In genomic region chr20:3010985-3011723, GRCh38 we compare ENCODE assay signal across 12 cellular contexts. TPM values are rescaled to one million over a fixed set of nuclear protein-coding genes. Genes with fewer than 3 reads are reported as not detected.
A peak's percentile ranks its signal among the peaks of the same experiment; 100 is the strongest.
DNase-seq lines count a peak whose midpoint lies in the region; ATAC-seq and TF ChIP-seq lines count a peak whose summit lies in the region.
"Had no signal": no experiment of that assay in that cellular context is flagged by ENCODE, and none has a peak within 500 bp of the region (broad histone marks: within the 10 kb centered on the region; RNA-seq: fewer than 3 reads in every experiment).

No MANE protein-coding gene starts in this region.

- no peaks in the 10 kb centered on the region for H3K27me3 Mint-ChIP-seq in T-helper 17 cell

- peak overlapping the region; percentile 67 for H3K27ac Mint-ChIP-seq in T-helper 17 cell

- no peak for TF ChIP-seq CTCF in GM13977 (IDR thresholded peaks at IDR 0.05; ENCODE audit: extremely low read depth, insufficient read depth, missing control alignments)

- ATAC-seq in T-helper 17 cell = no peak
- no peak for ATAC-seq in GM19463 (IDR thresholded peaks at IDR 0.05; ENCODE audit: unreplicated experiment)

- DNase-seq in ACHN (peak; percentile 32), Daoy (ENCODE audit: low read depth) (peak; percentile 9), T-helper 17 cell (no peak), fibroblast of peridontal ligament (ENCODE audit: extremely low read depth) (peak; percentile 27), GM13977 (ENCODE audit: low spot score) (no peak), NOMO-1 treated with dmso at 0.1 percent for 144 hours (lab: John Stamatoyannopoulos, UW; ENCODE audit: unreplicated experiment) (no peak)
- DNase-seq in stimulated activated naive CD4-positive, alpha-beta T cell treated with Interleukin-2 at 50 U/mL for 16 hours (lab: John Stamatoyannopoulos, UW) = no peak
- DNase-seq: DND-41, mesendoderm had no signal

- H3K4me1 Mint-ChIP-seq in T-helper 17 cell = peaks cover 15% of the 10 kb centered on the region

- in situ Hi-C loops in ACHN (cut with HindIII; ENCODE audit: low pct_ligation_motif_present, low pct_unique_long_range_greater_than_20kb, low sequenced_read_pairs) = no loop called here
- in situ Hi-C loops in GM13977 (cut with MboI; ENCODE audit: low pct_unique_long_range_greater_than_20kb, low sequenced_read_pairs, unreplicated experiment) = no loop called here

- no peaks in the 10 kb centered on the region for H3K9me3 ChIP-seq in T-helper 17 cell (ENCODE audit: control insufficient read depth, low read length, poor library complexity, severe bottlenecking)

- H3K36me3 Mint-ChIP-seq in T-helper 17 cell (ENCODE audit: low read depth) = peaks cover 18% of the 10 kb centered on the region

- H3K4me3 Mint-ChIP-seq in T-helper 17 cell = no peak overlapping the region

RNA-seq across cellular contexts. Expression of gene GNRH2, which starts 32.3 kb away (rescaled TPM):
- not detected in 2 replicates for total RNA-seq in Daoy (2014; rRNA removed; shearing (Covaris generic))
- total RNA-seq in T-helper 17 cell = under 1 TPM; 0.92 to 0.94 TPM
- total RNA-seq: NCI-H460, subcutaneous adipose tissue had no signal

RNA-seq across cellular contexts. Expression of gene MRPS26, which starts 34.7 kb away (rescaled TPM):
- total RNA-seq in Daoy (2014; rRNA removed; shearing (Covaris generic)) = 98.0 and 109 TPM in 2 replicates
- total RNA-seq in T-helper 17 cell = 10 to 100 TPM; 16.8 to 17.2 TPM

Comparison
In these comparisons a context has a peak if more than half of its experiments do, and no peak if none do; other contexts are left out.
1. DNase-seq: peak in ACHN (single experiment), Daoy (single experiment) and fibroblast of peridontal ligament (single experiment); none in T-helper 17 cell (0 of 3), GM13977 (single experiment), NOMO-1 treated with dmso at 0.1 percent for 144 hours (single experiment) and stimulated activated naive CD4-positive, alpha-beta T cell treated with Interleukin-2 at 50 U/mL for 16 hours (single experiment).